ENCODE assay signal across 1 cellular context in the genomic region with DNA sequence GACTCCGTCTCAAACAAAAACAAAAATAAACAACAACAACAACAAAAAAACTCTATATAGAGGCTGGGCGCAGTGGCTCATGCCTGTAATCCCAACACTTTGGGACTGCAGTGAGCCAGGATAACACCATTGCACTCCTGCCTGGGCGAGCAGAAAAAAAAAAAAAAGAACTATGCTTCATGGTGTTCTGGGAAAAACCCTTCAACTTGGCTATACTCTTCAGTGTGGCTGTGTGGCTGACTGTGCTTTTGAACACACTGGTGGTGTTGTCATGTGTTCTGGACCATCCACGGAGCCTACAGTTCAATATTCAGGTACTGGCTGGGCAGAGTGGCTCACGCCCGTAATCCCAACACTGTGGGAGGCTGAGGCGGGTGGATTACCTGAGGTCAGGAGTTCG.
TF ChIP-seq lines count a peak whose summit lies in the region.

No MANE protein-coding gene starts in this region.

TF ChIP-seq in SK-N-SH, 30 proteins besides CTCF, POLR2A, EP300 and RAD21:
- TF ChIP-seq, protein P1, sequence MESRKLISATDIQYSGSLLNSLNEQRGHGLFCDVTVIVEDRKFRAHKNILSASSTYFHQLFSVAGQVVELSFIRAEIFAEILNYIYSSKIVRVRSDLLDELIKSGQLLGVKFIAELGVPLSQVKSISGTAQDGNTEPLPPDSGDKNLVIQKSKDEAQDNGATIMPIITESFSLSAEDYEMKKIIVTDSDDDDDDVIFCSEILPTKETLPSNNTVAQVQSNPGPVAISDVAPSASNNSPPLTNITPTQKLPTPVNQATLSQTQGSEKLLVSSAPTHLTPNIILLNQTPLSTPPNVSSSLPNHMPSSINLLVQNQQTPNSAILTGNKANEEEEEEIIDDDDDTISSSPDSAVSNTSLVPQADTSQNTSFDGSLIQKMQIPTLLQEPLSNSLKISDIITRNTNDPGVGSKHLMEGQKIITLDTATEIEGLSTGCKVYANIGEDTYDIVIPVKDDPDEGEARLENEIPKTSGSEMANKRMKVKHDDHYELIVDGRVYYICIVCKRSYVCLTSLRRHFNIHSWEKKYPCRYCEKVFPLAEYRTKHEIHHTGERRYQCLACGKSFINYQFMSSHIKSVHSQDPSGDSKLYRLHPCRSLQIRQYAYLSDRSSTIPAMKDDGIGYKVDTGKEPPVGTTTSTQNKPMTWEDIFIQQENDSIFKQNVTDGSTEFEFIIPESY (IDR thresholded peaks at IDR 0.05; ENCODE audit: borderline replicate concordance, low read depth) = no peak
- TF ChIP-seq POLR2AphosphoS5 (IDR thresholded peaks at IDR 0.05; ENCODE audit: low read depth, low read length) = no peak
- TF ChIP-seq RCOR1 (IDR thresholded peaks at IDR 0.05; ENCODE audit: low read length) = no peak
- TF ChIP-seq ELF1 (IDR thresholded peaks at IDR 0.05) = no peak
- TF ChIP-seq, protein P2, sequence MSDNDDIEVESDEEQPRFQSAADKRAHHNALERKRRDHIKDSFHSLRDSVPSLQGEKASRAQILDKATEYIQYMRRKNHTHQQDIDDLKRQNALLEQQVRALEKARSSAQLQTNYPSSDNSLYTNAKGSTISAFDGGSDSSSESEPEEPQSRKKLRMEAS (IDR thresholded peaks at IDR 0.05; ENCODE audit: low read depth) = no peak
- no peak for TF ChIP-seq FOXJ3 (CRISPR knock-in tag; IDR thresholded peaks at IDR 0.05)
- no peak for TF ChIP-seq MXI1 (IDR thresholded peaks at IDR 0.05; ENCODE audit: low read depth, low read length)
- TF ChIP-seq, protein P3, sequence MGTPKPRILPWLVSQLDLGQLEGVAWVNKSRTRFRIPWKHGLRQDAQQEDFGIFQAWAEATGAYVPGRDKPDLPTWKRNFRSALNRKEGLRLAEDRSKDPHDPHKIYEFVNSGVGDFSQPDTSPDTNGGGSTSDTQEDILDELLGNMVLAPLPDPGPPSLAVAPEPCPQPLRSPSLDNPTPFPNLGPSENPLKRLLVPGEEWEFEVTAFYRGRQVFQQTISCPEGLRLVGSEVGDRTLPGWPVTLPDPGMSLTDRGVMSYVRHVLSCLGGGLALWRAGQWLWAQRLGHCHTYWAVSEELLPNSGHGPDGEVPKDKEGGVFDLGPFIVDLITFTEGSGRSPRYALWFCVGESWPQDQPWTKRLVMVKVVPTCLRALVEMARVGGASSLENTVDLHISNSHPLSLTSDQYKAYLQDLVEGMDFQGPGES (IDR thresholded peaks at IDR 0.05; ENCODE audit: low read depth, low read length) = no peak
- no peak for TF ChIP-seq RXRA (IDR thresholded peaks at IDR 0.05; ENCODE audit: borderline replicate concordance, low read depth)
- no peak for TF ChIP-seq CHD2 (IDR thresholded peaks at IDR 0.05; ENCODE audit: low read length, partially characterized antibody)
- no peak for TF ChIP-seq NFIC (IDR thresholded peaks at IDR 0.05; ENCODE audit: borderline replicate concordance)
- TF ChIP-seq, protein P4, sequence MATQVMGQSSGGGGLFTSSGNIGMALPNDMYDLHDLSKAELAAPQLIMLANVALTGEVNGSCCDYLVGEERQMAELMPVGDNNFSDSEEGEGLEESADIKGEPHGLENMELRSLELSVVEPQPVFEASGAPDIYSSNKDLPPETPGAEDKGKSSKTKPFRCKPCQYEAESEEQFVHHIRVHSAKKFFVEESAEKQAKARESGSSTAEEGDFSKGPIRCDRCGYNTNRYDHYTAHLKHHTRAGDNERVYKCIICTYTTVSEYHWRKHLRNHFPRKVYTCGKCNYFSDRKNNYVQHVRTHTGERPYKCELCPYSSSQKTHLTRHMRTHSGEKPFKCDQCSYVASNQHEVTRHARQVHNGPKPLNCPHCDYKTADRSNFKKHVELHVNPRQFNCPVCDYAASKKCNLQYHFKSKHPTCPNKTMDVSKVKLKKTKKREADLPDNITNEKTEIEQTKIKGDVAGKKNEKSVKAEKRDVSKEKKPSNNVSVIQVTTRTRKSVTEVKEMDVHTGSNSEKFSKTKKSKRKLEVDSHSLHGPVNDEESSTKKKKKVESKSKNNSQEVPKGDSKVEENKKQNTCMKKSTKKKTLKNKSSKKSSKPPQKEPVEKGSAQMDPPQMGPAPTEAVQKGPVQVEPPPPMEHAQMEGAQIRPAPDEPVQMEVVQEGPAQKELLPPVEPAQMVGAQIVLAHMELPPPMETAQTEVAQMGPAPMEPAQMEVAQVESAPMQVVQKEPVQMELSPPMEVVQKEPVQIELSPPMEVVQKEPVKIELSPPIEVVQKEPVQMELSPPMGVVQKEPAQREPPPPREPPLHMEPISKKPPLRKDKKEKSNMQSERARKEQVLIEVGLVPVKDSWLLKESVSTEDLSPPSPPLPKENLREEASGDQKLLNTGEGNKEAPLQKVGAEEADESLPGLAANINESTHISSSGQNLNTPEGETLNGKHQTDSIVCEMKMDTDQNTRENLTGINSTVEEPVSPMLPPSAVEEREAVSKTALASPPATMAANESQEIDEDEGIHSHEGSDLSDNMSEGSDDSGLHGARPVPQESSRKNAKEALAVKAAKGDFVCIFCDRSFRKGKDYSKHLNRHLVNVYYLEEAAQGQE (IDR thresholded peaks at IDR 0.05; ENCODE audit: low read depth, low read length) = no peak
- TF ChIP-seq RFX5 (IDR thresholded peaks at IDR 0.05; ENCODE audit: low read length) = no peak
- no peak for TF ChIP-seq YY1 (IDR thresholded peaks at IDR 0.05; ENCODE audit: low read depth)
- TF ChIP-seq EZH2phosphoT487 (IDR thresholded peaks at IDR 0.05; ENCODE audit: borderline replicate concordance, low read depth) = no peak
